2 cellular contexts compared by ENCODE assay signal in the genomic region with DNA sequence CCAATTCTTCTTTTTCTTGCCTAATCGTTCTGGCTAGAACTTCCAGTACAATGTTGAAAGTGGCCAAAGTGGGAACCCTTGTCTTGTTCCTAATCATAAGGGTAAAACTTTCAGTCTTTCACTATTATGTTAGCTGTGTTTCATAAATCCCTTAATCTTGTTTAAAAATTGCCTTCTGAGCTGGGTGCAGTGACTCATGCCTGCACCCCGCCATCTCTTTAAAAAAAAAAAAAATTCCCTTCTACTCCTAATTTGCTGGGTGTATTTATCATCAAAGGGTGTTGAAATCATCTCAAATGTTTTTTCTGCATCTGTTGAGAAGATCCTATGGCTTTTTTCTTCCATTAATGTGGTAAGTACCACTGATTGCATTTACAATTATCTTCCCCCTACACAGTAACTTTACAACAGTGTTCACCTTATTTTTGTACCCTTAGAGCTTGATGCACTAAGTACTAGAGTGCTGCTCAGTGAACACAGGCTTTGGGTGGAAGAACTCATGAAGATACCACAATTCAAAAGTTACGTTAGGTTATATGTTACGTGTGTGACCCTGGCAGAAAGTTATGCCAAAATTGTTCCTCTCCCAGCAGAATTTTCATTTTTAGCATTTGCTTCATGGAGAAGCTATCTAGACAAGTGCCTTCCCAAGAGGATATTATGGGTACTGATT.
TF ChIP-seq lines count a peak whose summit lies in the region.

No MANE protein-coding gene starts in this region.

TF ChIP-seq in GM12878, 131 proteins besides CTCF, POLR2A, EP300 and RAD21:
- TF ChIP-seq SUZ12 (IDR thresholded peaks at IDR 0.05; ENCODE audit: unreplicated experiment) (no peak), DPF2 (IDR thresholded peaks at IDR 0.05) (no peak), EZH2 (IDR thresholded peaks at IDR 0.05; ENCODE audit: borderline replicate concordance, control insufficient read depth, low read depth, low read length) (no peak), POLR2AphosphoS5 (IDR thresholded peaks at IDR 0.05; ENCODE audit: low read length) (peak; percentile 25; the same call in 1 of the 2 replicates), KAT2A (conservative IDR thresholded peaks at IDR 0.05; ENCODE audit: control insufficient read depth, low read depth, low read length) (no peak), ZNF274 (IDR thresholded peaks at IDR 0.05; ENCODE audit: insufficient read depth, insufficient read length) (no peak)

TF ChIP-seq in SK-N-SH treated with all-trans-retinoic acid at 6 μM for 48 hours, 23 proteins besides CTCF, POLR2A, EP300 and RAD21:
- no peak for TF ChIP-seq ZFP3 (CRISPR knock-in tag; IDR thresholded peaks at IDR 0.05)
- no peak for TF ChIP-seq TOX (CRISPR knock-in tag; IDR thresholded peaks at IDR 0.05; ENCODE audit: borderline replicate concordance)
- TF ChIP-seq, protein P1, sequence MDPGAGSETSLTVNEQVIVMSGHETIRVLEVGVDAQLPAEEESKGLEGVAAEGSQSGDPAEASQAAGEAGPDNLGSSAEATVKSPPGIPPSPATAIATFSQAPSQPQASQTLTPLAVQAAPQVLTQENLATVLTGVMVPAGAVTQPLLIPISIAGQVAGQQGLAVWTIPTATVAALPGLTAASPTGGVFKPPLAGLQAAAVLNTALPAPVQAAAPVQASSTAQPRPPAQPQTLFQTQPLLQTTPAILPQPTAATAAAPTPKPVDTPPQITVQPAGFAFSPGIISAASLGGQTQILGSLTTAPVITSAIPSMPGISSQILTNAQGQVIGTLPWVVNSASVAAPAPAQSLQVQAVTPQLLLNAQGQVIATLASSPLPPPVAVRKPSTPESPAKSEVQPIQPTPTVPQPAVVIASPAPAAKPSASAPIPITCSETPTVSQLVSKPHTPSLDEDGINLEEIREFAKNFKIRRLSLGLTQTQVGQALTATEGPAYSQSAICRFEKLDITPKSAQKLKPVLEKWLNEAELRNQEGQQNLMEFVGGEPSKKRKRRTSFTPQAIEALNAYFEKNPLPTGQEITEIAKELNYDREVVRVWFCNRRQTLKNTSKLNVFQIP (CRISPR knock-in tag; IDR thresholded peaks at IDR 0.05; ENCODE audit: borderline replicate concordance, low read depth) = no peak
- no peak for TF ChIP-seq ESRRG (CRISPR knock-in tag; IDR thresholded peaks at IDR 0.05)
- no peak for TF ChIP-seq GLIS3 (CRISPR knock-in tag; IDR thresholded peaks at IDR 0.05)
- TF ChIP-seq TCF4 (CRISPR knock-in tag; IDR thresholded peaks at IDR 0.05; ENCODE audit: borderline replicate concordance) = no peak
- no peak for TF ChIP-seq PPARA (CRISPR knock-in tag; IDR thresholded peaks at IDR 0.05; ENCODE audit: borderline replicate concordance)
- TF ChIP-seq ISL1 (CRISPR knock-in tag; IDR thresholded peaks at IDR 0.05) = no peak
- TF ChIP-seq, protein P2, sequence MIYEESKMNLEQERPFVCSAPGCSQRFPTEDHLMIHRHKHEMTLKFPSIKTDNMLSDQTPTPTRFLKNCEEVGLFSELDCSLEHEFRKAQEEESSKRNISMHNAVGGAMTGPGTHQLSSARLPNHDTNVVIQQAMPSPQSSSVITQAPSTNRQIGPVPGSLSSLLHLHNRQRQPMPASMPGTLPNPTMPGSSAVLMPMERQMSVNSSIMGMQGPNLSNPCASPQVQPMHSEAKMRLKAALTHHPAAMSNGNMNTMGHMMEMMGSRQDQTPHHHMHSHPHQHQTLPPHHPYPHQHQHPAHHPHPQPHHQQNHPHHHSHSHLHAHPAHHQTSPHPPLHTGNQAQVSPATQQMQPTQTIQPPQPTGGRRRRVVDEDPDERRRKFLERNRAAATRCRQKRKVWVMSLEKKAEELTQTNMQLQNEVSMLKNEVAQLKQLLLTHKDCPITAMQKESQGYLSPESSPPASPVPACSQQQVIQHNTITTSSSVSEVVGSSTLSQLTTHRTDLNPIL (CRISPR knock-in tag; IDR thresholded peaks at IDR 0.05; ENCODE audit: low read depth) = no peak
- TF ChIP-seq ARNTL (CRISPR knock-in tag; IDR thresholded peaks at IDR 0.05; ENCODE audit: borderline replicate concordance, low read depth) = no peak
- TF ChIP-seq OSR1 (CRISPR knock-in tag; IDR thresholded peaks at IDR 0.05) = no peak
- no peak for TF ChIP-seq ZFP30 (CRISPR knock-in tag; IDR thresholded peaks at IDR 0.05)
- TF ChIP-seq, protein P3, sequence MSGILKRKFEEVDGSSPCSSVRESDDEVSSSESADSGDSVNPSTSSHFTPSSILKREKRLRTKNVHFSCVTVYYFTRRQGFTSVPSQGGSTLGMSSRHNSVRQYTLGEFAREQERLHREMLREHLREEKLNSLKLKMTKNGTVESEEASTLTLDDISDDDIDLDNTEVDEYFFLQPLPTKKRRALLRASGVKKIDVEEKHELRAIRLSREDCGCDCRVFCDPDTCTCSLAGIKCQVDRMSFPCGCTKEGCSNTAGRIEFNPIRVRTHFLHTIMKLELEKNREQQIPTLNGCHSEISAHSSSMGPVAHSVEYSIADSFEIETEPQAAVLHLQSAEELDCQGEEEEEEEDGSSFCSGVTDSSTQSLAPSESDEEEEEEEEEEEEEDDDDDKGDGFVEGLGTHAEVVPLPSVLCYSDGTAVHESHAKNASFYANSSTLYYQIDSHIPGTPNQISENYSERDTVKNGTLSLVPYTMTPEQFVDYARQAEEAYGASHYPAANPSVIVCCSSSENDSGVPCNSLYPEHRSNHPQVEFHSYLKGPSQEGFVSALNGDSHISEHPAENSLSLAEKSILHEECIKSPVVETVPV (CRISPR knock-in tag; IDR thresholded peaks at IDR 0.05) = no peak
- no peak for TF ChIP-seq SNAI2 (CRISPR knock-in tag; IDR thresholded peaks at IDR 0.05)
- no peak for TF ChIP-seq ZNF565 (CRISPR knock-in tag; conservative IDR thresholded peaks at IDR 0.05; ENCODE audit: low read depth)
- TF ChIP-seq TSHZ2 (CRISPR knock-in tag; IDR thresholded peaks at IDR 0.05) = no peak
- no peak for TF ChIP-seq PATZ1 (CRISPR knock-in tag; IDR thresholded peaks at IDR 0.05; ENCODE audit: borderline replicate concordance)
- TF ChIP-seq CSDC2 (CRISPR knock-in tag; IDR thresholded peaks at IDR 0.05) = no peak
- no peak for TF ChIP-seq BACH2 (CRISPR knock-in tag; IDR thresholded peaks at IDR 0.05; ENCODE audit: borderline replicate concordance)
